In genomic region chr2:41942278-41942677, GRCh38 we compare ENCODE assay signal across 18 cellular contexts.
"Had no signal": no experiment of that assay in that cellular context is flagged by ENCODE, and none has a peak within 500 bp of the region (broad histone marks: within the 10 kb centered on the region; RNA-seq: fewer than 3 reads in every experiment).

No MANE protein-coding gene starts in this region.

- H3K36me3 ChIP-seq: neural progenitor cell, ovary had no signal

- FAIRE-seq: endometrium, frontal cortex, keratinocyte, urothelium cell line had no signal

- H3K27ac Mint-ChIP-seq: immature natural killer cell, natural killer cell, neural progenitor cell had no signal

- H3K4me1 Mint-ChIP-seq: central memory CD8-positive, alpha-beta T cell; immature natural killer cell; natural killer cell had no signal

- H3K9me3 ChIP-seq: ovary had no signal

- ATAC-seq: esophagus mucosa, natural killer cell, sciatic nerve had no signal

- H3K9me3 Mint-ChIP-seq: central memory CD8-positive, alpha-beta T cell; immature natural killer cell; natural killer cell had no signal

- H3K27ac ChIP-seq: neural progenitor cell, ovary had no signal

- H2AFZ ChIP-seq: neural progenitor cell had no signal

- H3K9ac ChIP-seq: neural progenitor cell had no signal

- H3K4me3 ChIP-seq: neural progenitor cell, ovary, skin epidermis had no signal

- H3K27me3 ChIP-seq: neural progenitor cell, ovary had no signal

- H3K4me2 ChIP-seq: neural progenitor cell had no signal

- DNase-seq: effector memory CD4-positive, alpha-beta T cell; immature natural killer cell; mesendoderm; natural killer cell; nucleus accumbens; ovary; stimulated activated CD4-positive, alpha-beta T cell treated with anti-CD3 and anti-CD28 coated beads, Interleukin-2, amount 100 ng/mL, for 48 hours; stimulated activated naive CD4-positive, alpha-beta T cell treated with Interleukin-2 at 50 U/mL for 16 hours; trophoblast cell had no signal

- H3K4me3 Mint-ChIP-seq: central memory CD8-positive, alpha-beta T cell; immature natural killer cell; natural killer cell; neural progenitor cell had no signal

- H3K36me3 Mint-ChIP-seq: immature natural killer cell, natural killer cell had no signal
